Comparison of ENCODE assay signal across 9 cellular contexts in genomic region chr1:16759041-16759493, GRCh38. TPM values are rescaled to one million over a fixed set of nuclear protein-coding genes. Genes with fewer than 3 reads are reported as not detected.
DNase-seq lines count a peak whose midpoint lies in the region; ATAC-seq and TF ChIP-seq lines count a peak whose summit lies in the region.
"Not testable (repeated sequence)": the region's sequence is repeated elsewhere in the genome, so short reads cannot be mapped to it uniquely, and the experiment has no call there.
"Had no signal": no experiment of that assay in that cellular context is flagged by ENCODE, and none has a peak within 500 bp of the region (broad histone marks: within the 10 kb centered on the region; RNA-seq: fewer than 3 reads in every experiment).

No MANE protein-coding gene starts in this region.

- POLR2A ChIA-PET in activated CD4-positive, alpha-beta memory T cell treated with anti-CD3 and anti-CD28 coated beads for 36 hours (lab: Charles Lee): not testable (repeated sequence)

- TF ChIP-seq POLR2A in sigmoid colon (IDR thresholded peaks at IDR 0.05): not testable (repeated sequence)

- H2AFZ ChIP-seq in H9 (ENCODE audit: low read length): not testable (repeated sequence)

- not testable (repeated sequence) for H4K20me1 ChIP-seq in H9 (ENCODE audit: control insufficient read depth, insufficient read depth, insufficient read length)

- H3K4me2 ChIP-seq in H9 (ENCODE audit: insufficient read depth, insufficient read length, low read length): not testable (repeated sequence)

- H3K4me3 ChIP-seq in left lung: not testable (repeated sequence)
- peak overlapping the region in 1 of 4 donors; percentile 15 for H3K4me3 ChIP-seq in sigmoid colon

- H3K18ac ChIP-seq in H9 (ENCODE audit: insufficient read length, low read depth, low read length): not testable (repeated sequence)

- DNase-seq in H9 (peak; percentile 28), left lung (peak in 1 of 2 donors; percentile 67), sigmoid colon (peak; percentile 52)
- peak; percentile 9 for DNase-seq in activated CD4-positive, alpha-beta memory T cell treated with anti-CD3 and anti-CD28 coated beads for 36 hours
- peak; percentile 19 for DNase-seq in activated naive CD8-positive, alpha-beta T cell treated with anti-CD3 and anti-CD28 coated beads for 36 hours
- not testable (repeated sequence) for DNase-seq in left ventricle myocardium superior, natural killer cell

- H3K79me2 ChIP-seq in H9 (ENCODE audit: insufficient read depth, low read length): not testable (repeated sequence)

- not testable (repeated sequence) for H2BK15ac ChIP-seq in H9 (ENCODE audit: low read depth, low read length)

- CTCF ChIA-PET in activated CD4-positive, alpha-beta memory T cell treated with anti-CD3 and anti-CD28 coated beads for 36 hours (lab: Charles Lee): not testable (repeated sequence)

- not testable (repeated sequence) for H2BK5ac ChIP-seq in H9 (ENCODE audit: insufficient read length, low read length)

- not testable (repeated sequence) for H3K9me3 Mint-ChIP-seq in H9; activated CD4-positive, alpha-beta memory T cell treated with anti-CD3 and anti-CD28 coated beads for 36 hours; activated naive CD8-positive, alpha-beta T cell treated with anti-CD3 and anti-CD28 coated beads for 36 hours; natural killer cell

- not testable (repeated sequence) for H3K4me1 ChIP-seq in H9 (ENCODE audit: insufficient read depth, low read length); left lung; sigmoid colon

- not testable (repeated sequence) for H3K27ac ChIP-seq in H9 (ENCODE audit: insufficient read length, low read depth, low read length); left lung
- H3K27ac ChIP-seq in sigmoid colon: peak overlapping the region in 1 of 4 donors; percentile 25

- H2BK120ac ChIP-seq in H9 (ENCODE audit: low read depth, low read length, poor library complexity, severe bottlenecking): not testable (repeated sequence)

- intact Hi-C loops in activated CD4-positive, alpha-beta memory T cell treated with anti-CD3 and anti-CD28 coated beads for 36 hours (cut with micrococcal nuclease); left ventricle myocardium superior (cut with micrococcal nuclease); left lung (cut with DNase I); natural killer cell (cut with micrococcal nuclease); sigmoid colon (cut with DNase I): not testable (repeated sequence)

- not testable (repeated sequence) for H3K56ac ChIP-seq in H9 (ENCODE audit: insufficient read length, low read depth, low read length)

- not testable (repeated sequence) for H3K4me1 Mint-ChIP-seq in H9; activated CD4-positive, alpha-beta memory T cell treated with anti-CD3 and anti-CD28 coated beads for 36 hours (ENCODE audit: low read depth); activated naive CD8-positive, alpha-beta T cell treated with anti-CD3 and anti-CD28 coated beads for 36 hours; natural killer cell

- not testable (repeated sequence) for H3K27ac Mint-ChIP-seq in H9; activated CD4-positive, alpha-beta memory T cell treated with anti-CD3 and anti-CD28 coated beads for 36 hours; activated naive CD8-positive, alpha-beta T cell treated with anti-CD3 and anti-CD28 coated beads for 36 hours; natural killer cell

- H4K8ac ChIP-seq in H9 (replicated peaks; ENCODE audit: insufficient read length, low read depth, low read length): not testable (repeated sequence)

- H3K36me3 ChIP-seq in left lung, sigmoid colon: not testable (repeated sequence)

- H3K27me3 Mint-ChIP-seq in H9 (ENCODE audit: low read depth); activated CD4-positive, alpha-beta memory T cell treated with anti-CD3 and anti-CD28 coated beads for 36 hours; activated naive CD8-positive, alpha-beta T cell treated with anti-CD3 and anti-CD28 coated beads for 36 hours; natural killer cell (ENCODE audit: low read depth in 2 of 2): not testable (repeated sequence)

- TF ChIP-seq EP300 in sigmoid colon (IDR thresholded peaks at IDR 0.05): not testable (repeated sequence)

- H3K9me3 ChIP-seq in H9 (ENCODE audit: control insufficient read depth, low read depth, low read length); left lung; sigmoid colon: not testable (repeated sequence)

- not testable (repeated sequence) for H2BK20ac ChIP-seq in H9 (ENCODE audit: low read depth, low read length, poor library complexity, severe bottlenecking)

- peak overlapping the region in 1 of 2 experiments; percentile 36; a peak in 2 of 5 replicates for H3K4me3 Mint-ChIP-seq in H9
- H3K4me3 Mint-ChIP-seq in activated CD4-positive, alpha-beta memory T cell treated with anti-CD3 and anti-CD28 coated beads for 36 hours; activated naive CD8-positive, alpha-beta T cell treated with anti-CD3 and anti-CD28 coated beads for 36 hours; natural killer cell: not testable (repeated sequence)

- H3K9ac ChIP-seq in H9 (ENCODE audit: extremely low read depth, insufficient read length, low read length): not testable (repeated sequence)

- H4K91ac ChIP-seq in H9 (ENCODE audit: insufficient read length, low read depth, low read length): not testable (repeated sequence)

- peak; percentile 18 for ATAC-seq in left ventricle myocardium superior
- peak; percentile 27 for ATAC-seq in left lung
- ATAC-seq in natural killer cell: peak in 2 of 3 donors; percentile 32 to 46

- H3K23ac ChIP-seq in H9 (ENCODE audit: insufficient read length, low read depth, low read length): not testable (repeated sequence)

- H2BK12ac ChIP-seq in H9 (ENCODE audit: insufficient read length, low read depth, low read length): not testable (repeated sequence)

- H3K14ac ChIP-seq in H9 (ENCODE audit: insufficient read depth, low read length): not testable (repeated sequence)

- H3K79me1 ChIP-seq in H9 (ENCODE audit: insufficient read depth, low read depth, low read length, poor library complexity, severe bottlenecking): not testable (repeated sequence)

- not testable (repeated sequence) for H3T11ph ChIP-seq in H9 (ENCODE audit: low read length)

- H4K5ac ChIP-seq in H9 (ENCODE audit: insufficient read length, low read depth, low read length): not testable (repeated sequence)

- H3K23me2 ChIP-seq in H9 (ENCODE audit: insufficient read length, low read depth, low read length, poor library complexity, severe bottlenecking): not testable (repeated sequence)

- WGBS in H9 (ENCODE audit: extremely low coverage, insufficient read length, low lambda C conversion rate): no CpG with 5 or more reads among the region's 40 CpGs
- WGBS in sigmoid colon, 2 donors: 31 to 51% methylated on average over 40 of the region's 40 CpGs

- not testable (repeated sequence) for H3K27me3 ChIP-seq in H9 (ENCODE audit: insufficient read depth, low read length); sigmoid colon
- H3K27me3 ChIP-seq in left lung: peaks cover 0 to 12% of the 10 kb centered on the region in 2 donors

- not testable (repeated sequence) for TF ChIP-seq CTCF in H9 (conservative IDR thresholded peaks at IDR 0.05); left lung (IDR thresholded peaks at IDR 0.05); natural killer cell (IDR thresholded peaks at IDR 0.05); sigmoid colon (IDR thresholded peaks at IDR 0.05)

- not testable (repeated sequence) for H3K36me3 Mint-ChIP-seq in H9 (ENCODE audit: insufficient read depth in 1 of 3, low read depth in 3 of 3); activated CD4-positive, alpha-beta memory T cell treated with anti-CD3 and anti-CD28 coated beads for 36 hours; activated naive CD8-positive, alpha-beta T cell treated with anti-CD3 and anti-CD28 coated beads for 36 hours; natural killer cell

- not testable (repeated sequence) for H3K4ac ChIP-seq in H9 (ENCODE audit: low read depth, low read length)

- not testable (repeated sequence) for H2AK5ac ChIP-seq in H9 (ENCODE audit: insufficient read length, low read length)

RNA-seq across cellular contexts. Expression of gene RNU1-4, which starts 18.8 kb away (rescaled TPM):
- total RNA-seq in H9 (2021) (1,874 and 2,051 TPM in 2 replicates), left ventricle myocardium superior (4,234 TPM), left lung (1,000 to 10,000 TPM; 2,748 to 3,444 TPM), natural killer cell (1,000 to 10,000 TPM; 2,937 to 3,261 (median 3,038) TPM), sigmoid colon (under 1 TPM; under 0.01 TPM)
- 1,000 to 10,000 TPM; 1,390 to 1,409 TPM for total RNA-seq in activated CD4-positive, alpha-beta memory T cell treated with anti-CD3 and anti-CD28 coated beads for 36 hours
- 100 to 1,000 TPM; 874 to 961 TPM for total RNA-seq in activated naive CD8-positive, alpha-beta T cell treated with anti-CD3 and anti-CD28 coated beads for 36 hours
- polyA plus RNA-seq in sigmoid colon: not detected
- total RNA-seq: G401, M059J had no signal

Comparison
In these comparisons a context has a peak if more than half of its experiments do, and no peak if none do; other contexts are left out.
1. RNA of gene RNU1-4, which starts 18.8 kb away (total RNA-seq): 4,234 TPM in left ventricle myocardium superior (single experiment), 2,748 to 3,444 TPM in left lung, 2,937 to 3,261 TPM in natural killer cell, 1,874 to 2,051 TPM in H9, 1,390 to 1,409 TPM in activated CD4-positive, alpha-beta memory T cell treated with anti-CD3 and anti-CD28 coated beads for 36 hours and 874 to 961 TPM in activated naive CD8-positive, alpha-beta T cell treated with anti-CD3 and anti-CD28 coated beads for 36 hours; under 0.01 TPM in sigmoid colon; every median in the first group is over 100 times any median in the second.
2. Peak in every context shown above with its lines, with median percentiles within 50 percentile points of each other: ATAC-seq.